Comparison of ENCODE assay signal across 9 cellular contexts in the genomic region with DNA sequence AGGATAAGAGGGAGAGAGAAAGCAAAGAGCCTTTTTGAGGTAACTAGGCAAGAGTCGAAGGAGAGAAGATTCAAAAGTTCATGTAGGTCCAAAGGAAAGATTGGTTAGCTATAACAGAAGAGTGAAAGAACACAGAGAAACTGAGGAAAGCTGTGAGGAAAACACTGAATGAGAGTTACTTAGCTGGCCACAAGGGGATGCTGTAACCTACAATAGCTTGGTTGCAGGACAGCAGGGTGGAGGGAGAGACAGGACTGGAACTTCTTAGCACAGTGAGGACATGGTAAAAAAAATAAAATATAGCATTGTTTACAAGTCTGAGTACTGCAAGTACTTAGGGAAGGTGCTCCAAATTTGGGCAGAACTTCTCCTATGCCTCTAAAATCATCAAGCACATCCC. TPM values are rescaled to one million over a fixed set of nuclear protein-coding genes. Genes with fewer than 3 reads are reported as not detected.
DNase-seq lines count a peak whose midpoint lies in the region; ATAC-seq and TF ChIP-seq lines count a peak whose summit lies in the region.
"Had no signal": no experiment of that assay in that cellular context is flagged by ENCODE, and none has a peak within 500 bp of the region (broad histone marks: within the 10 kb centered on the region; RNA-seq: fewer than 3 reads in every experiment).

No MANE protein-coding gene starts in this region.

- intact Hi-C loops in Caco-2 (cut with micrococcal nuclease; ENCODE audit: unreplicated experiment) = loop anchor here (5.0 kb wide), 1 partner anchor 565 kb away; no protein-coding TSS in a partner anchor

- H3K4me3 ChIP-seq in Caco-2 (ENCODE audit: low read depth, low read length) = no peak overlapping the region

- POLR2A ChIA-PET in Caco-2 (lab: Charles Lee) = no interaction called here

- no peak for ATAC-seq in HG03571 (IDR thresholded peaks at IDR 0.05; ENCODE audit: unreplicated experiment)

- in situ Hi-C loops in KBM-7 (cut with MboI; ENCODE audit: low pct_unique_long_range_greater_than_20kb, low sequenced_read_pairs) = no loop called here

- no peaks in the 10 kb centered on the region for H3K4me1 Mint-ChIP-seq in Caco-2 (ENCODE audit: low read depth, unreplicated experiment)

- CTCF ChIA-PET in Caco-2 (lab: Charles Lee) = no interaction called here

- H3K27ac Mint-ChIP-seq in Caco-2 (ENCODE audit: unreplicated experiment) = no peak overlapping the region
- H3K27ac Mint-ChIP-seq: T-helper 1 cell treated with Interleukin-12 subunit alpha and Interleukin-12 subunit beta and Interleukin-4 antibody, amounts not matched to agents 30 μg/mL and 1 μg/mL, for 36 hours had no signal

- no TSS peak for BruUV-seq in Caco-2 (replicated peaks; lab: Mats Ljungman, UMichigan)

- H3K36me3 Mint-ChIP-seq in Caco-2 (ENCODE audit: insufficient read depth, unreplicated experiment) = no peaks in the 10 kb centered on the region

- H3K9me3 ChIP-seq in Caco-2 = no peaks in the 10 kb centered on the region

- H3K9me3 Mint-ChIP-seq in Caco-2 (ENCODE audit: unreplicated experiment) = no peaks in the 10 kb centered on the region
- H3K9me3 Mint-ChIP-seq: T-helper 1 cell treated with Interleukin-12 subunit alpha and Interleukin-12 subunit beta and Interleukin-4 antibody, amounts not matched to agents 30 μg/mL and 1 μg/mL, for 36 hours had no signal

- no peaks in the 10 kb centered on the region for H3K4me1 ChIP-seq in Caco-2

- TF ChIP-seq CTCF in Caco-2 (IDR thresholded peaks at IDR 0.05; ENCODE audit: insufficient read depth in 1 of 2, low read depth in 1 of 2, low read length in 1 of 2, severe bottlenecking in 1 of 2, unreplicated experiment in 1 of 2) = peak; percentile 26 to 38

- DNase-seq in Caco-2 (no peak), KBM-7 (peak; percentile 4), cerebellum (ENCODE audit: low spot score) (peak; percentile 23), myocyte (ENCODE audit: low read depth) (peak; percentile 5), AG20443 (ENCODE audit: low spot score) (no peak), nucleus accumbens (lab: John Stamatoyannopoulos, UW) (no peak), activated gamma-delta T cell treated with Interleukin-2 at 50 U/mL for 16 hours (no peak)

- H3K4me3 Mint-ChIP-seq in Caco-2 (ENCODE audit: unreplicated experiment) = no peak overlapping the region
- H3K4me3 Mint-ChIP-seq: T-helper 1 cell treated with Interleukin-12 subunit alpha and Interleukin-12 subunit beta and Interleukin-4 antibody, amounts not matched to agents 30 μg/mL and 1 μg/mL, for 36 hours had no signal

- peaks cover 3% of the 10 kb centered on the region for H3K27me3 Mint-ChIP-seq in Caco-2 (ENCODE audit: insufficient read depth, unreplicated experiment)

- H3K36me3 ChIP-seq in Caco-2 (ENCODE audit: control insufficient read depth, insufficient read depth, low read length) = no peaks in the 10 kb centered on the region

- no peaks in the 10 kb centered on the region for H3K27me3 ChIP-seq in Caco-2 (replicated peaks; ENCODE audit: control insufficient read depth, insufficient read depth, low read length)

RNA-seq across cellular contexts. Expression of a gene that starts 48.3 kb away (rescaled TPM):
- total RNA-seq in Caco-2 (2022) (0.16 and 0.18 TPM in 2 replicates), cerebellum (3.2 TPM), myocyte (0.35 and 0.42 TPM in 2 replicates)
- polyA plus RNA-seq in myocyte (2012) = 1.3 TPM

Comparison
In these comparisons a context has a peak if more than half of its experiments do, and no peak if none do; other contexts are left out.
1. DNase-seq: peak in KBM-7 (single experiment), cerebellum (single experiment) and myocyte (single experiment); none in Caco-2 (0 of 2), AG20443 (single experiment), nucleus accumbens (0 of 56) and activated gamma-delta T cell treated with Interleukin-2 at 50 U/mL for 16 hours (single experiment).